ENCODE assay signal across 14 cellular contexts in the genomic region with DNA sequence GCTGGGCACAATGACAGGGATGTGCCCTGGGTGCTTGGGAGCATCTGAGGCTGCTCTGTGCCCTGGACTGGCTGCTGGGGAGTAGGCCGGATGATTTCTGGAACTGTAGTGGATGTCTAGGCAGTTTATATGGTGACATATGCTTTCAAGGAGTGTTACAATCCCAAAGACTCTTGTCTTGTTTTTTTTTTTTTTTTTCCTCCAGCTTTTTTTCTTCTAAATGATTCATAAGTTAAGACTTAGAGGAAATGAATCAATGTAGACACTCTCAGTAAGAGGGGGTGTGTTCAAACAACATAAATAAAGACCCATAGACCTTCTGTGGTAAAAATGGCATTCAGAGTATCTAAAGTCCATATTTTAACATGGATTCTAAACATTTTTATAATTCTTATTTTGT.
DNase-seq lines count a peak whose midpoint lies in the region; ATAC-seq and TF ChIP-seq lines count a peak whose summit lies in the region.
"Had no signal": no experiment of that assay in that cellular context is flagged by ENCODE, and none has a peak within 500 bp of the region (broad histone marks: within the 10 kb centered on the region; RNA-seq: fewer than 3 reads in every experiment).

No MANE protein-coding gene starts in this region.

- no peaks in the 10 kb centered on the region for H3K36me3 Mint-ChIP-seq in activated CD4-positive, alpha-beta memory T cell treated with anti-CD3 and anti-CD28 coated beads, Interleukin-2, amount 10 ng/mL, durations not matched to agents 7 days and 5 days (ENCODE audit: low read depth)
- no peaks in the 10 kb centered on the region for H3K36me3 Mint-ChIP-seq in effector memory CD8-positive, alpha-beta T cell (ENCODE audit: insufficient read depth)

- POLR2A ChIA-PET in AG04450 (lab: Yijun Ruan, JAX): interaction anchor here (0.6 kb wide), 1 partner anchor 47 kb away, joined by 3 read pairs; no protein-coding TSS in a partner anchor
- POLR2A ChIA-PET in activated CD4-positive, alpha-beta memory T cell treated with anti-CD3 and anti-CD28 coated beads, Interleukin-2, amount 10 ng/mL, durations not matched to agents 7 days and 5 days (lab: Charles Lee): no interaction called here

- H3K27ac ChIP-seq in AG04450 (ENCODE audit: low read depth, low read length) (no peak overlapping the region), prostate gland (no peak overlapping the region)

- no peaks in the 10 kb centered on the region for H3K27me3 Mint-ChIP-seq in activated CD4-positive, alpha-beta memory T cell treated with anti-CD3 and anti-CD28 coated beads, Interleukin-2, amount 10 ng/mL, durations not matched to agents 7 days and 5 days
- no peaks in the 10 kb centered on the region for H3K27me3 Mint-ChIP-seq in effector memory CD8-positive, alpha-beta T cell

- H3K27me3 ChIP-seq in AG04450 (ENCODE audit: control insufficient read depth, insufficient read depth, low read length) (no peaks in the 10 kb centered on the region), prostate gland (replicated peaks; ENCODE audit: insufficient read depth) (no peaks in the 10 kb centered on the region)
- H3K27me3 ChIP-seq: BE2C had no signal

- no peak overlapping the region for H3K4me3 Mint-ChIP-seq in activated CD4-positive, alpha-beta memory T cell treated with anti-CD3 and anti-CD28 coated beads, Interleukin-2, amount 10 ng/mL, durations not matched to agents 7 days and 5 days
- H3K4me3 Mint-ChIP-seq in effector memory CD8-positive, alpha-beta T cell: no peak overlapping the region

- H3K9me3 Mint-ChIP-seq in activated CD4-positive, alpha-beta memory T cell treated with anti-CD3 and anti-CD28 coated beads, Interleukin-2, amount 10 ng/mL, durations not matched to agents 7 days and 5 days: no peaks in the 10 kb centered on the region
- peaks cover 5 to 13% of the 10 kb centered on the region in 2 donors for H3K9me3 Mint-ChIP-seq in effector memory CD8-positive, alpha-beta T cell

- no peaks in the 10 kb centered on the region for H3K9me3 ChIP-seq in AG04450 (ENCODE audit: control insufficient read depth, insufficient read depth, low read length)
- H3K9me3 ChIP-seq in prostate gland: no peaks in the 10 kb centered on the region
- H3K9me3 ChIP-seq: BE2C had no signal

- TF ChIP-seq CTCF in AG04450 (IDR thresholded peaks at IDR 0.05; ENCODE audit: low read depth, low read length) (no peak), choroid plexus epithelial cell (conservative IDR thresholded peaks at IDR 0.05; ENCODE audit: low read depth, low read length) (no peak), prostate gland (IDR thresholded peaks at IDR 0.05) (no peak)

- H3K27ac Mint-ChIP-seq in activated CD4-positive, alpha-beta memory T cell treated with anti-CD3 and anti-CD28 coated beads, Interleukin-2, amount 10 ng/mL, durations not matched to agents 7 days and 5 days: no peak overlapping the region
- H3K27ac Mint-ChIP-seq in effector memory CD8-positive, alpha-beta T cell: no peak overlapping the region

- no peaks in the 10 kb centered on the region for H3K4me1 ChIP-seq in prostate gland (replicated peaks)
- H3K4me1 ChIP-seq: BE2C had no signal

- H3K4me1 Mint-ChIP-seq in activated CD4-positive, alpha-beta memory T cell treated with anti-CD3 and anti-CD28 coated beads, Interleukin-2, amount 10 ng/mL, durations not matched to agents 7 days and 5 days: no peaks in the 10 kb centered on the region
- H3K4me1 Mint-ChIP-seq in effector memory CD8-positive, alpha-beta T cell (ENCODE audit: low read depth in 2 of 2): no peaks in the 10 kb centered on the region

- intact Hi-C loops in prostate gland (cut with DNase I): no loop called here

- 93% methylated on average over 1 of the region's 1 CpG for WGBS in prostate gland

- CTCF ChIA-PET in AG04450 (lab: Charles Lee): interaction anchor here (1.0 to 1.6 kb wide), 2 partner anchors 23 to 63 kb away, joined by 4 read pairs; no protein-coding TSS in a partner anchor
- CTCF ChIA-PET in activated CD4-positive, alpha-beta memory T cell treated with anti-CD3 and anti-CD28 coated beads, Interleukin-2, amount 10 ng/mL, durations not matched to agents 7 days and 5 days (lab: Charles Lee): no interaction called here

- H3K36me3 ChIP-seq in prostate gland: no peaks in the 10 kb centered on the region
- H3K36me3 ChIP-seq: BE2C had no signal

- TF ChIP-seq POLR2A in prostate gland (IDR thresholded peaks at IDR 0.05): no peak

- ATAC-seq in GM19035 (IDR thresholded peaks at IDR 0.05; ENCODE audit: unreplicated experiment): no peak
- no peak for ATAC-seq in effector memory CD8-positive, alpha-beta T cell (replicated peaks)
- ATAC-seq: K562 had no signal

- DNase-seq in AG04450 (ENCODE audit: low read depth, low spot score) (peak; percentile 20), HS-5 (ENCODE audit: low read depth) (peak; percentile 52), choroid plexus epithelial cell (ENCODE audit: low read depth) (peak; percentile 85), kidney glomerular epithelial cell (lab: John Stamatoyannopoulos, UW) (peak; percentile 45), prostate gland (ENCODE audit: low spot score) (no peak)
- DNase-seq in activated CD4-positive, alpha-beta memory T cell treated with anti-CD3 and anti-CD28 coated beads, Interleukin-2, amount 10 ng/mL, durations not matched to agents 7 days and 5 days: no peak
- DNase-seq in effector memory CD8-positive, alpha-beta T cell: no peak
- DNase-seq: BE2C, GDM1, NCI-H1930, occipital lobe, SHP77 treated with DMSO at 0.1 percent for 48 hours had no signal

- H3K4me3 ChIP-seq in AG04450 (ENCODE audit: low read depth, low read length) (no peak overlapping the region), choroid plexus epithelial cell (ENCODE audit: low read depth, low read length) (no peak overlapping the region), prostate gland (no peak overlapping the region)
- H3K4me3 ChIP-seq: K562 had no signal

Comparison
In these comparisons a context has a peak if more than half of its experiments do, and no peak if none do; other contexts are left out.
1. DNase-seq: peak in AG04450 (single experiment), HS-5 (single experiment), choroid plexus epithelial cell (single experiment) and kidney glomerular epithelial cell (single experiment); none in prostate gland (single experiment), activated CD4-positive, alpha-beta memory T cell treated with anti-CD3 and anti-CD28 coated beads, Interleukin-2, amount 10 ng/mL, durations not matched to agents 7 days and 5 days (single experiment) and effector memory CD8-positive, alpha-beta T cell (0 of 3).